In genomic region chr2:42193722-42194187, GRCh38 we compare ENCODE assay signal across 12 cellular contexts. TPM values are rescaled to one million over a fixed set of nuclear protein-coding genes. Genes with fewer than 3 reads are reported as not detected.
DNase-seq lines count a peak whose midpoint lies in the region; ATAC-seq, FAIRE-seq and TF ChIP-seq lines count a peak whose summit lies in the region.
"Had no signal": no experiment of that assay in that cellular context is flagged by ENCODE, and none has a peak within 500 bp of the region (broad histone marks: within the 10 kb centered on the region; RNA-seq: fewer than 3 reads in every experiment).

No MANE protein-coding gene starts in this region.

- H3K27me3 Mint-ChIP-seq in CD4-positive, CD25-positive, alpha-beta regulatory T cell, result no peaks in the 10 kb centered on the region
- no peaks in the 10 kb centered on the region for H3K27me3 Mint-ChIP-seq in mesothelial cell of epicardium (ENCODE audit: low read depth)
- H3K27me3 Mint-ChIP-seq in activated CD8-positive, alpha-beta memory T cell treated with anti-CD3 and anti-CD28 coated beads, Interleukin-2, amount 10 ng/mL, durations not matched to agents 7 days and 5 days, result no peaks in the 10 kb centered on the region

- peak overlapping the region; percentile 37 to 97 (median 74) for H3K27ac Mint-ChIP-seq in CD4-positive, CD25-positive, alpha-beta regulatory T cell
- peak overlapping the region; percentile 39 for H3K27ac Mint-ChIP-seq in mesothelial cell of epicardium
- H3K27ac Mint-ChIP-seq in activated CD8-positive, alpha-beta memory T cell treated with anti-CD3 and anti-CD28 coated beads, Interleukin-2, amount 10 ng/mL, durations not matched to agents 7 days and 5 days, result no peak overlapping the region

- ATAC-seq in CD4-positive, CD25-positive, alpha-beta regulatory T cell (ENCODE audit: low read depth in 2 of 2), result no peak
- no peak for ATAC-seq in activated CD8-positive, alpha-beta memory T cell treated with anti-CD3 and anti-CD28 coated beads, Interleukin-2, amount 10 ng/mL, durations not matched to agents 7 days and 5 days
- no peak for ATAC-seq in GM19455 (IDR thresholded peaks at IDR 0.05; ENCODE audit: unreplicated experiment)

- no peak for TF ChIP-seq CTCF in mesothelial cell of epicardium (IDR thresholded peaks at IDR 0.05; ENCODE audit: unreplicated experiment)

- FAIRE-seq in H54 (lab: Jason Lieb, UNC), result peak; percentile 68

- CTCF ChIA-PET in activated CD8-positive, alpha-beta memory T cell treated with anti-CD3 and anti-CD28 coated beads, Interleukin-2, amount 10 ng/mL, durations not matched to agents 7 days and 5 days (lab: Charles Lee), result interaction anchor here (0.6 to 3.0 kb wide), 3 partner anchors 44 to 98 kb away, joined by 4 to 12 read pairs (median 5); no protein-coding TSS in a partner anchor

- peaks cover 4% of the 10 kb centered on the region for H3K36me3 ChIP-seq in CD4-positive, CD25-positive, alpha-beta regulatory T cell (ENCODE audit: control insufficient read depth, insufficient read depth, low read length)

- peaks cover 60 to 90% (median 74%) of the 10 kb centered on the region in 4 donors for H3K4me1 Mint-ChIP-seq in CD4-positive, CD25-positive, alpha-beta regulatory T cell
- H3K4me1 Mint-ChIP-seq in mesothelial cell of epicardium, result peaks cover 26% of the 10 kb centered on the region
- H3K4me1 Mint-ChIP-seq in activated CD8-positive, alpha-beta memory T cell treated with anti-CD3 and anti-CD28 coated beads, Interleukin-2, amount 10 ng/mL, durations not matched to agents 7 days and 5 days, result peaks cover 49% of the 10 kb centered on the region

- no peaks in the 10 kb centered on the region for H3K9me3 ChIP-seq in CD4-positive, CD25-positive, alpha-beta regulatory T cell (ENCODE audit: control insufficient read depth in 2 of 2, low read length in 2 of 2)

- no peaks in the 10 kb centered on the region for H3K9me3 Mint-ChIP-seq in CD4-positive, CD25-positive, alpha-beta regulatory T cell
- H3K9me3 Mint-ChIP-seq in mesothelial cell of epicardium, result no peaks in the 10 kb centered on the region
- H3K9me3 Mint-ChIP-seq in activated CD8-positive, alpha-beta memory T cell treated with anti-CD3 and anti-CD28 coated beads, Interleukin-2, amount 10 ng/mL, durations not matched to agents 7 days and 5 days (ENCODE audit: low read depth), result no peaks in the 10 kb centered on the region

- peak overlapping the region; percentile 60 for H3K27ac ChIP-seq in CD4-positive, CD25-positive, alpha-beta regulatory T cell (ENCODE audit: insufficient read depth, low read length, poor library complexity, severe bottlenecking)

- no peak for DNase-seq in CD4-positive, CD25-positive, alpha-beta regulatory T cell
- DNase-seq in H54 (ENCODE audit: insufficient read length, low spot score), result no peak
- DNase-seq in amniotic epithelial cell (ENCODE audit: low read depth), result peak; percentile 39
- no peak for DNase-seq in mesothelial cell of epicardium (ENCODE audit: low spot score in 2 of 2, unreplicated experiment in 2 of 2)
- DNase-seq in anterior cingulate cortex (lab: John Stamatoyannopoulos, UW), result no peak
- DNase-seq in activated CD8-positive, alpha-beta memory T cell treated with anti-CD3 and anti-CD28 coated beads, Interleukin-2, amount 10 ng/mL, durations not matched to agents 7 days and 5 days, result no peak
- DNase-seq: activated CD8-positive, alpha-beta memory T cell treated with anti-CD3 and anti-CD28 coated beads for 24 hours; hypothalamus; KG1; NCI-H2081 treated with DMSO at 0.1 percent for 48 hours; stimulated activated naive CD8-positive, alpha-beta T cell treated with anti-CD3 and anti-CD28 coated beads, Interleukin-15, Interleukin-2, amounts not matched to agents 100 U/mL and 50 U/mL, for 24 hours had no signal

- H3K36me3 Mint-ChIP-seq in CD4-positive, CD25-positive, alpha-beta regulatory T cell, result peaks cover 13% of the 10 kb centered on the region
- H3K36me3 Mint-ChIP-seq in mesothelial cell of epicardium, result peaks cover 4% of the 10 kb centered on the region
- H3K36me3 Mint-ChIP-seq in activated CD8-positive, alpha-beta memory T cell treated with anti-CD3 and anti-CD28 coated beads, Interleukin-2, amount 10 ng/mL, durations not matched to agents 7 days and 5 days, result peaks cover 16% of the 10 kb centered on the region

- peaks cover 90% of the 10 kb centered on the region for H3K4me1 ChIP-seq in CD4-positive, CD25-positive, alpha-beta regulatory T cell (ENCODE audit: control insufficient read depth, insufficient read depth, low read length, poor library complexity, severe bottlenecking)

- no peak for TF ChIP-seq POLR2A in H54 (IDR thresholded peaks at IDR 0.05; ENCODE audit: low read depth, low read length)

- no peaks in the 10 kb centered on the region for H3K27me3 ChIP-seq in CD4-positive, CD25-positive, alpha-beta regulatory T cell (ENCODE audit: control insufficient read depth, insufficient read depth, low read length)

- peak overlapping the region; percentile 67 to 78 (median 72) for H3K4me3 Mint-ChIP-seq in CD4-positive, CD25-positive, alpha-beta regulatory T cell
- no peak overlapping the region for H3K4me3 Mint-ChIP-seq in mesothelial cell of epicardium
- no peak overlapping the region for H3K4me3 Mint-ChIP-seq in activated CD8-positive, alpha-beta memory T cell treated with anti-CD3 and anti-CD28 coated beads, Interleukin-2, amount 10 ng/mL, durations not matched to agents 7 days and 5 days

- H3K4me3 ChIP-seq in CD4-positive, CD25-positive, alpha-beta regulatory T cell (ENCODE audit: low read depth, low read length), result peak overlapping the region; percentile 72

RNA-seq across cellular contexts. Expression of gene EML4, which starts 24.6 kb away (rescaled TPM):
- total RNA-seq in CD4-positive, CD25-positive, alpha-beta regulatory T cell, result 293 TPM
- polyA plus RNA-seq in CD4-positive, CD25-positive, alpha-beta regulatory T cell, result 10 to 100 TPM; 83.7 to 92.7 (median 89.7) TPM
- total RNA-seq in mesothelial cell of epicardium, result 93.4 to 97.2 TPM (median 95.6 TPM) in 3 replicates
- 100 to 1,000 TPM in 1 of 2 experiments, 10 to 100 TPM in 1; 73.4 to 110 TPM for total RNA-seq in activated CD8-positive, alpha-beta memory T cell treated with anti-CD3 and anti-CD28 coated beads, Interleukin-2, amount 10 ng/mL, durations not matched to agents 7 days and 5 days

Comparison
In these comparisons a context has a peak if more than half of its experiments do, and no peak if none do; other contexts are left out.
1. H3K4me3 Mint-ChIP-seq: peak in CD4-positive, CD25-positive, alpha-beta regulatory T cell (4 of 4); none in mesothelial cell of epicardium (single experiment) and activated CD8-positive, alpha-beta memory T cell treated with anti-CD3 and anti-CD28 coated beads, Interleukin-2, amount 10 ng/mL, durations not matched to agents 7 days and 5 days (single experiment).